Comparison of ENCODE assay signal across 1 cellular context in the genomic region with DNA sequence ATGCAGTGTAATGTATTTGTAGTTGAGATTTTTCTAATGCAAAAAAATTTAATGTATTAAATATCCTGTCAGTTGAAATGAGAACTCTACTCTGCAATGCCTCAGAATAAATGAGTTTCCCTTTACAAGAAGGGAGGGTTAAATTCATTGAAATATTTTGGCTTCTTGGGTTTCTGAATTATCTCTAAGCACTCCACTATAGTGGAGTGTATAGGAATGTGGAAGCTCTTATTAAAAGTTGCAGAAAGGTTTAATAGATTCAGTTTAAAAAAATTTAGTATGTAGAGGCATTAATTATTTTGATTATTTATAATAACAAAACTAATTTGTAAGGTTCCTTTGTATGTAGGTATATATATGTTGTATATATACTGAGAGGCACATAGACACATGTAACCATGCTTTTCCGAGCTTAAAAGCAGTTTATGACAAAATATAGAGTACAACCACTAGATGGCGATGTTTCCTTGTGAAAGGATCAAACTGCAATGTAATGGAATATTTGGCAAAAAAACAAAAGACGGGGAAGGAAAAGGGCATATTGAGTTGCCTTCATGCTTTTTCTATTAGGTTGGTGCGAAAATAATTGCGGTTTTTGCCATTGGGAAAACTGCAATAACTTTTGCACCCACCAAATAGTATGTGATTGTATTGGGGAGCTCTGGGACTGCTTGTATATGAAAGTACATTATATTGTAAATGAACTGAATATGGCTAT.
TF ChIP-seq lines count a peak whose summit lies in the region.

No MANE protein-coding gene starts in this region.

TF ChIP-seq in GM23338, 12 proteins besides CTCF, POLR2A, EP300 and RAD21 (continued from another document):
- no peak for TF ChIP-seq ZNF462 (CRISPR knock-in tag; IDR thresholded peaks at IDR 0.05)
TF ChIP-seq in GM23338: peak in this region for 0.
